20 cellular contexts compared by ENCODE assay signal in the genomic region with DNA sequence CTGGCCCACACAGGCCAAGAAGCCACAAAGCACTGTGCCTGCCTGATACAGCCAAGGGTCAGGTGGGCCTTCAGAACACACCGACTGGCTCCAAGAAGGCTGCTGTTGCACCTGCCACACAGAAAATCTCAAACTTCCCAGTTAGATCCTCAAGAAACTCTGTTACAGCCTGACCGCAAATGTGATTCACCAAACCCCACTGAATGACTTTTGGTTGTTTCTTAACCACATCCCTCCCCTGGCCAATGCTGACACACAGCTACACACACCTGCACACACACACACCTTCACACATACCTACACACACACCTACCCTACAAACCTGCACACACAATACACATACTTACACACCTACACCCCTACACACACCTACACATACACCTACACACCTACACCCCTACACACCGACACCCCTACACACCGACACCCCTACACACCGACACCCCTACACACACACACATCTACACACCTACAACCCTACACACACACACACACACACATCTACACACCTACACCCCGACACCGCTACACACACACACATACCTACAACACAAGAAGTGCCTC. TPM values are rescaled to one million over a fixed set of nuclear protein-coding genes. Genes with fewer than 3 reads are reported as not detected.
DNase-seq lines count a peak whose midpoint lies in the region; ATAC-seq and TF ChIP-seq lines count a peak whose summit lies in the region.
"Had no signal": no experiment of that assay in that cellular context is flagged by ENCODE, and none has a peak within 500 bp of the region (broad histone marks: within the 10 kb centered on the region; RNA-seq: fewer than 3 reads in every experiment).

No MANE protein-coding gene starts in this region.

- H3K9me3 ChIP-seq in mammary epithelial cell (replicated peaks; ENCODE audit: insufficient read depth, low read length), result no peaks in the 10 kb centered on the region
- H3K9me3 ChIP-seq in breast epithelium, result no peaks in the 10 kb centered on the region
- H3K9me3 ChIP-seq in PC-3 (ENCODE audit: low read length), result no peaks in the 10 kb centered on the region
- H3K9me3 ChIP-seq: A549, Caco-2, MG63, SJCRH30 had no signal

- no peaks in the 10 kb centered on the region for H3K9me3 Mint-ChIP-seq in neural crest cell
- H3K9me3 Mint-ChIP-seq: CD4-positive, alpha-beta T cell; H9 had no signal

- H3K27ac ChIP-seq in mammary epithelial cell (ENCODE audit: insufficient read depth, low read depth, low read length) (no peak overlapping the region), breast epithelium (no peak overlapping the region), PC-3 (ENCODE audit: low read length) (no peak overlapping the region), caudate nucleus (ENCODE audit: low read depth, low read length) (no peak overlapping the region)
- H3K27ac ChIP-seq: A549, PC-9, SJCRH30 had no signal

- H3K36me3 Mint-ChIP-seq in neural crest cell (ENCODE audit: low read depth), result no peaks in the 10 kb centered on the region

- H3K4me1 Mint-ChIP-seq in neural crest cell, result peaks cover 23% of the 10 kb centered on the region

- TF ChIP-seq POLR2A in breast epithelium (IDR thresholded peaks at IDR 0.05), result no peak

- no peaks in the 10 kb centered on the region for H3K36me3 ChIP-seq in mammary epithelial cell (ENCODE audit: insufficient read depth, low read length)
- no peaks in the 10 kb centered on the region for H3K36me3 ChIP-seq in breast epithelium
- H3K36me3 ChIP-seq in PC-3 (ENCODE audit: low read depth, low read length), result no peaks in the 10 kb centered on the region
- H3K36me3 ChIP-seq: MG63, SJCRH30 had no signal

- H3K4me3 Mint-ChIP-seq in neural crest cell, result no peak overlapping the region
- H3K4me3 Mint-ChIP-seq: CD4-positive, alpha-beta T cell; H9 had no signal

- H3K27me3 Mint-ChIP-seq in neural crest cell (ENCODE audit: low read depth), result peaks cover 6% of the 10 kb centered on the region
- H3K27me3 Mint-ChIP-seq: CD4-positive, alpha-beta T cell had no signal

- BruUV-seq in mammary epithelial cell (replicated peaks; lab: Mats Ljungman, UMichigan) (no TSS peak), PC-3 (replicated peaks; lab: Mats Ljungman, UMichigan) (no TSS peak)

- CTCF ChIA-PET in mammary epithelial cell (lab: Charles Lee; ENCODE audit: low non-redundant PET) (no interaction called here), PC-3 (lab: Charles Lee) (no interaction called here)

- no peaks in the 10 kb centered on the region for H3K27me3 ChIP-seq in mammary epithelial cell (ENCODE audit: insufficient read depth, low read length)
- H3K27me3 ChIP-seq in breast epithelium, result no peaks in the 10 kb centered on the region
- H3K27me3 ChIP-seq in PC-3 (ENCODE audit: low read length), result no peaks in the 10 kb centered on the region
- H3K27me3 ChIP-seq: MG63, SJCRH30 had no signal

- POLR2A ChIA-PET in PC-3 (lab: Charles Lee; ENCODE audit: unreplicated experiment), result no interaction called here

- H3K79me2 ChIP-seq in mammary epithelial cell (ENCODE audit: insufficient read depth, low read length) (no peaks in the 10 kb centered on the region), PC-3 (ENCODE audit: low read length) (no peaks in the 10 kb centered on the region)

- 89% methylated on average over 7 of the region's 7 CpGs for WGBS in mammary epithelial cell (ENCODE audit: low coverage, missing lambda C conversion rate)

- in situ Hi-C loops in mammary epithelial cell (cut with MboI; ENCODE audit: low sequenced_read_pairs in 2 of 2), result no loop called here

- dilution Hi-C loops in mammary epithelial cell (cut with HindIII; ENCODE audit: low sequenced_read_pairs), result no loop called here

- H4K20me1 ChIP-seq in mammary epithelial cell (ENCODE audit: insufficient read depth, low read length) (no peaks in the 10 kb centered on the region), PC-3 (ENCODE audit: low read length) (no peaks in the 10 kb centered on the region)

- no peak overlapping the region for H2AFZ ChIP-seq in mammary epithelial cell (ENCODE audit: low read depth, low read length)
- H2AFZ ChIP-seq in PC-3 (ENCODE audit: low read length), result no peak overlapping the region
- H2AFZ ChIP-seq: PC-9 had no signal

- TF ChIP-seq CTCF in mammary epithelial cell (conservative IDR thresholded peaks at IDR 0.05 in 1 of 2, IDR thresholded peaks at IDR 0.05 in 1 of 2; ENCODE audit: extremely low read depth in 1 of 2, insufficient read depth in 1 of 2, low read depth in 1 of 2, low read length in 2 of 2), result no peak
- TF ChIP-seq CTCF in breast epithelium (IDR thresholded peaks at IDR 0.05), result no peak
- TF ChIP-seq CTCF in PC-3 (conservative IDR thresholded peaks at IDR 0.05; ENCODE audit: low read depth, low read length), result no peak
- no peak for TF ChIP-seq CTCF in neural crest cell (conservative IDR thresholded peaks at IDR 0.05)

- DNase-seq in mammary epithelial cell (peak; percentile 53), breast epithelium (ENCODE audit: low spot score in 2 of 2) (no peak), PC-3 (peak; percentile 46), neural crest cell (ENCODE audit: low read depth, low spot score) (no peak), iPS-NIHi7 (ENCODE audit: extremely low spot score) (no peak), caudate nucleus (lab: John Stamatoyannopoulos, UW) (no peak)
- DNase-seq in effector CD4-positive, alpha-beta T cell, result no peak
- DNase-seq: Caco-2; CD4-positive, alpha-beta T cell; H9; MG63; NCI-H1417; NCI-H187 treated with DMSO at 0.1 percent for 48 hours; NCI-H226; NCI-H524; NCI-H82; PC-9; SJCRH30 had no signal

- H3K4me2 ChIP-seq in mammary epithelial cell (ENCODE audit: insufficient read depth, low read depth, low read length), result no peak overlapping the region
- no peak overlapping the region for H3K4me2 ChIP-seq in PC-3 (ENCODE audit: low read length)
- H3K4me2 ChIP-seq: A549, PC-9 had no signal

- ATAC-seq in PC-3, result no peak
- ATAC-seq: A549, HepG2 had no signal

- H3K4me1 ChIP-seq in mammary epithelial cell (ENCODE audit: insufficient read depth, low read length), result no peaks in the 10 kb centered on the region
- no peaks in the 10 kb centered on the region for H3K4me1 ChIP-seq in breast epithelium
- H3K4me1 ChIP-seq in PC-3 (ENCODE audit: insufficient read depth, low read length), result no peaks in the 10 kb centered on the region
- H3K4me1 ChIP-seq: Caco-2, SJCRH30 had no signal

- no peak overlapping the region for H3K4me3 ChIP-seq in mammary epithelial cell (replicated peaks in 1 of 3; ENCODE audit: insufficient read depth in 1 of 3, low read depth in 2 of 3, low read length in 3 of 3)
- H3K4me3 ChIP-seq in breast epithelium, result no peak overlapping the region
- H3K4me3 ChIP-seq in PC-3 (ENCODE audit: low read length), result no peak overlapping the region
- H3K4me3 ChIP-seq: A549, MG63, PC-9, SJCRH30 had no signal

- H3K9me2 ChIP-seq in PC-3 (replicated peaks; ENCODE audit: low read length), result no peaks in the 10 kb centered on the region

- no peaks in the 10 kb centered on the region for H3F3A ChIP-seq in PC-3 (ENCODE audit: low read length, unreplicated experiment)

- H3K9ac ChIP-seq in mammary epithelial cell (ENCODE audit: insufficient read depth, low read length) (no peak overlapping the region), PC-3 (ENCODE audit: low read length) (no peak overlapping the region)

- peak overlapping the region; percentile 92 for H3K27ac Mint-ChIP-seq in neural crest cell (ENCODE audit: unreplicated experiment)
- H3K27ac Mint-ChIP-seq: CD4-positive, alpha-beta T cell; H9 had no signal

- intact Hi-C loops in mammary epithelial cell (cut with micrococcal nuclease), result no loop called here
- intact Hi-C loops in breast epithelium (cut with DNase I; ENCODE audit: low total_unique reads), result no loop called here
- intact Hi-C loops in PC-3 (cut with micrococcal nuclease), result no loop called here

RNA-seq across cellular contexts. Expression of a gene that starts 31.5 kb away (rescaled TPM):
- total RNA-seq in mammary epithelial cell (under 1 TPM; 0.38 to 0.50 TPM), breast epithelium (100 to 1,000 TPM in 1 of 3 donors, 10 to 100 TPM in 2; 48.2 to 136 (median 88.8) TPM), PC-3 (2014; rRNA removed) (12.0 and 12.9 TPM in 2 replicates), neural crest cell (78.3 and 80.0 TPM in 2 replicates)
- polyA plus RNA-seq in mammary epithelial cell, result 0.08 TPM
- polyA minus RNA-seq in mammary epithelial cell, result not detected
- total RNA-seq: HepG2, SJCRH30 had no signal
- polyA plus RNA-seq: HepG2 had no signal

Comparison
In these comparisons a context has a peak if more than half of its experiments do, and no peak if none do; other contexts are left out.
1. DNase-seq: peak in mammary epithelial cell (single experiment) and PC-3 (single experiment); none in breast epithelium (0 of 2), neural crest cell (single experiment), effector CD4-positive, alpha-beta T cell (single experiment), iPS-NIHi7 (single experiment) and caudate nucleus (0 of 61).